ENCODE assay signal across 10 cellular contexts in genomic region chr7:47807756-47808155, GRCh38.
DNase-seq lines count a peak whose midpoint lies in the region; ATAC-seq and TF ChIP-seq lines count a peak whose summit lies in the region.
"Had no signal": no experiment of that assay in that cellular context is flagged by ENCODE, and none has a peak within 500 bp of the region (broad histone marks: within the 10 kb centered on the region; RNA-seq: fewer than 3 reads in every experiment).

No MANE protein-coding gene starts in this region.

- no peaks in the 10 kb centered on the region for H4K20me1 ChIP-seq in MM.1S (ENCODE audit: insufficient read depth, low read length)

- H3K4me3 ChIP-seq in left ventricle myocardium inferior = peak overlapping the region; percentile 15
- no peak overlapping the region for H3K4me3 ChIP-seq in heart right ventricle
- no peak overlapping the region for H3K4me3 ChIP-seq in MM.1S (ENCODE audit: low read length)
- no peak overlapping the region for H3K4me3 ChIP-seq in endodermal cell (ENCODE audit: low read length)
- peak overlapping the region in 3 of 4 donors; percentile 13 to 33 (median 14) for H3K4me3 ChIP-seq in upper lobe of left lung
- H3K4me3 ChIP-seq: body of pancreas had no signal

- no peaks in the 10 kb centered on the region for H3K9me2 ChIP-seq in MM.1S (replicated peaks; ENCODE audit: insufficient read depth, low read length)

- DNase-seq in left ventricle myocardium inferior = no peak
- no peak for DNase-seq in heart right ventricle
- DNase-seq in MM.1S = no peak
- DNase-seq in endodermal cell = peak; percentile 76
- no peak for DNase-seq in upper lobe of left lung
- DNase-seq in activated T-helper 2 cell treated with anti-CD3 and anti-CD28 coated beads, Interferon-gamma antibody, Interleukin-2, Interleukin-4, amounts not matched to agents 10 μg/mL and 5 μg/mL and 100 μg/mL, durations not matched to agents 14 hours and 24 hours and 36 hours (ENCODE audit: low spot score) = no peak
- no peak for DNase-seq in stimulated activated CD4-positive, alpha-beta T cell treated with anti-CD3 and anti-CD28 coated beads, Interleukin-4, amount 100 ng/mL, for 4 hours
- DNase-seq in NCI-H2196 treated with DMSO at 0.1 percent for 48 hours (lab: John Stamatoyannopoulos, UW; ENCODE audit: unreplicated experiment) = no peak
- DNase-seq: activated T-cell treated with anti-CD3 and anti-CD28 coated beads, Interleukin-2, amount 50 U/mL, for 4 hours had no signal

- no peak overlapping the region for H3K27ac Mint-ChIP-seq in endodermal cell
- no peak overlapping the region for H3K27ac Mint-ChIP-seq in activated T-helper 2 cell treated with anti-CD3 and anti-CD28 coated beads, Interferon-gamma antibody, Interleukin-2, Interleukin-4, amounts not matched to agents 10 μg/mL and 5 μg/mL and 100 μg/mL, durations not matched to agents 14 hours and 24 hours and 36 hours

- TF ChIP-seq CTCF in left ventricle myocardium inferior (IDR thresholded peaks at IDR 0.05; ENCODE audit: borderline replicate concordance) = no peak
- peak in 1 of 9 donors; percentile 21 for TF ChIP-seq CTCF in heart right ventricle (IDR thresholded peaks at IDR 0.05)
- TF ChIP-seq CTCF in MM.1S (IDR thresholded peaks at IDR 0.05; ENCODE audit: low read length) = peak; percentile 23
- peak; percentile 67 for TF ChIP-seq CTCF in endodermal cell (conservative IDR thresholded peaks at IDR 0.05)
- no peak for TF ChIP-seq CTCF in upper lobe of left lung (IDR thresholded peaks at IDR 0.05)

- peaks cover 15% of the 10 kb centered on the region for H3K4me1 ChIP-seq in left ventricle myocardium inferior
- H3K4me1 ChIP-seq in heart right ventricle = peaks cover 0 to 40% (median 6%) of the 10 kb centered on the region in 9 donors
- H3K4me1 ChIP-seq in MM.1S (ENCODE audit: low read length) = no peaks in the 10 kb centered on the region
- H3K4me1 ChIP-seq in endodermal cell (ENCODE audit: control insufficient read depth, insufficient read depth, low read length) = no peaks in the 10 kb centered on the region
- peaks cover 21 to 35% (median 21%) of the 10 kb centered on the region in 4 donors for H3K4me1 ChIP-seq in upper lobe of left lung

- H3K27ac ChIP-seq in left ventricle myocardium inferior (replicated peaks) = peak overlapping the region; percentile 66
- peak overlapping the region in 1 of 10 donors; percentile 65 for H3K27ac ChIP-seq in heart right ventricle
- H3K27ac ChIP-seq in MM.1S (ENCODE audit: low read length) = no peak overlapping the region
- no peak overlapping the region for H3K27ac ChIP-seq in endodermal cell (ENCODE audit: low read depth, low read length)
- peak overlapping the region in 2 of 4 donors; percentile 65 to 73 for H3K27ac ChIP-seq in upper lobe of left lung

- H3F3A ChIP-seq in MM.1S (ENCODE audit: insufficient read depth, low read length) = no peaks in the 10 kb centered on the region

- ATAC-seq in heart right ventricle (no peak), upper lobe of left lung (ENCODE audit: low FRiP score in 2 of 2) (peak in 1 of 2 donors; percentile 8)
- ATAC-seq: activated T-cell treated with anti-CD3 and anti-CD28 coated beads, Interleukin-2, amount 50 U/mL, for 4 hours; body of pancreas had no signal

- no peak overlapping the region for H3K4me3 Mint-ChIP-seq in endodermal cell
- no peak overlapping the region for H3K4me3 Mint-ChIP-seq in activated T-helper 2 cell treated with anti-CD3 and anti-CD28 coated beads, Interferon-gamma antibody, Interleukin-2, Interleukin-4, amounts not matched to agents 10 μg/mL and 5 μg/mL and 100 μg/mL, durations not matched to agents 14 hours and 24 hours and 36 hours (ENCODE audit: low read depth)
- H3K4me3 Mint-ChIP-seq: activated T-cell treated with anti-CD3 and anti-CD28 coated beads, Interleukin-2, amount 50 U/mL, for 4 hours had no signal

- H3K27me3 Mint-ChIP-seq in endodermal cell (ENCODE audit: insufficient read depth) = no peaks in the 10 kb centered on the region
- no peaks in the 10 kb centered on the region for H3K27me3 Mint-ChIP-seq in activated T-helper 2 cell treated with anti-CD3 and anti-CD28 coated beads, Interferon-gamma antibody, Interleukin-2, Interleukin-4, amounts not matched to agents 10 μg/mL and 5 μg/mL and 100 μg/mL, durations not matched to agents 14 hours and 24 hours and 36 hours (ENCODE audit: low read depth)

- no peak for TF ChIP-seq EP300 in upper lobe of left lung (IDR thresholded peaks at IDR 0.05)

- H3K9me3 Mint-ChIP-seq in endodermal cell = no peaks in the 10 kb centered on the region
- H3K9me3 Mint-ChIP-seq in activated T-helper 2 cell treated with anti-CD3 and anti-CD28 coated beads, Interferon-gamma antibody, Interleukin-2, Interleukin-4, amounts not matched to agents 10 μg/mL and 5 μg/mL and 100 μg/mL, durations not matched to agents 14 hours and 24 hours and 36 hours = no peaks in the 10 kb centered on the region
- H3K9me3 Mint-ChIP-seq: activated T-cell treated with anti-CD3 and anti-CD28 coated beads, Interleukin-2, amount 50 U/mL, for 4 hours had no signal

- no peaks in the 10 kb centered on the region for H3K36me3 Mint-ChIP-seq in endodermal cell (ENCODE audit: low read depth)
- H3K36me3 Mint-ChIP-seq in activated T-helper 2 cell treated with anti-CD3 and anti-CD28 coated beads, Interferon-gamma antibody, Interleukin-2, Interleukin-4, amounts not matched to agents 10 μg/mL and 5 μg/mL and 100 μg/mL, durations not matched to agents 14 hours and 24 hours and 36 hours (ENCODE audit: low read depth) = no peaks in the 10 kb centered on the region

- TF ChIP-seq POLR2A in upper lobe of left lung (IDR thresholded peaks at IDR 0.05) = no peak

- no peak overlapping the region for H2AFZ ChIP-seq in MM.1S (ENCODE audit: low read length)

- H3K4me2 ChIP-seq in MM.1S (ENCODE audit: low read depth, low read length) = no peak overlapping the region

- no peaks in the 10 kb centered on the region for H3K27me3 ChIP-seq in left ventricle myocardium inferior (ENCODE audit: low read depth)
- no peaks in the 10 kb centered on the region for H3K27me3 ChIP-seq in heart right ventricle
- H3K27me3 ChIP-seq in MM.1S (replicated peaks; ENCODE audit: insufficient read depth, low read length) = no peaks in the 10 kb centered on the region
- H3K27me3 ChIP-seq in endodermal cell (ENCODE audit: control insufficient read depth, insufficient read depth, low read length, poor library complexity, severe bottlenecking) = no peaks in the 10 kb centered on the region
- no peaks in the 10 kb centered on the region for H3K27me3 ChIP-seq in upper lobe of left lung
- H3K27me3 ChIP-seq: body of pancreas had no signal

- H3K9ac ChIP-seq in MM.1S (ENCODE audit: low read length) (no peak overlapping the region), endodermal cell (ENCODE audit: extremely low read depth, low read length, poor library complexity, severe bottlenecking) (no peak overlapping the region)

- 80 to 84% methylated on average over 5 of the region's 5 CpGs for WGBS in heart right ventricle, 2 donors
- 83 to 86% methylated on average over 2 to 5 of the region's 5 CpGs for WGBS in endodermal cell (ENCODE audit: insufficient coverage in 1 of 2, insufficient read length in 1 of 2), 2 experiments
- 59 to 83% methylated on average over 5 of the region's 5 CpGs for WGBS in upper lobe of left lung, 2 donors

- H3K4me1 Mint-ChIP-seq in endodermal cell = no peaks in the 10 kb centered on the region
- no peaks in the 10 kb centered on the region for H3K4me1 Mint-ChIP-seq in activated T-helper 2 cell treated with anti-CD3 and anti-CD28 coated beads, Interferon-gamma antibody, Interleukin-2, Interleukin-4, amounts not matched to agents 10 μg/mL and 5 μg/mL and 100 μg/mL, durations not matched to agents 14 hours and 24 hours and 36 hours (ENCODE audit: low read depth)

- peaks cover 7% of the 10 kb centered on the region for H3K36me3 ChIP-seq in left ventricle myocardium inferior
- peaks cover 0 to 17% (median 0%) of the 10 kb centered on the region in 9 donors for H3K36me3 ChIP-seq in heart right ventricle
- no peaks in the 10 kb centered on the region for H3K36me3 ChIP-seq in MM.1S (replicated peaks; ENCODE audit: insufficient read depth, low read length)
- H3K36me3 ChIP-seq in endodermal cell (ENCODE audit: control insufficient read depth, insufficient read depth, low read length) = no peaks in the 10 kb centered on the region
- no peaks in the 10 kb centered on the region for H3K36me3 ChIP-seq in upper lobe of left lung

- no peaks in the 10 kb centered on the region for H3K79me2 ChIP-seq in MM.1S (ENCODE audit: low read length)

- H3K9me3 ChIP-seq in left ventricle myocardium inferior (replicated peaks) (no peaks in the 10 kb centered on the region), heart right ventricle (no peaks in the 10 kb centered on the region), MM.1S (replicated peaks; ENCODE audit: insufficient read depth, low read length) (no peaks in the 10 kb centered on the region), endodermal cell (ENCODE audit: control insufficient read depth, low read length) (no peaks in the 10 kb centered on the region), upper lobe of left lung (no peaks in the 10 kb centered on the region)
- H3K9me3 ChIP-seq: body of pancreas had no signal

- intact Hi-C loops in left ventricle myocardium inferior (cut with micrococcal nuclease) = no loop called here
- intact Hi-C loops in heart right ventricle (cut with DNase I) = loop anchor here in 1 of 10 donors (10.0 kb wide), 1 partner anchor 297 kb away; no protein-coding TSS in a partner anchor
- intact Hi-C loops in activated T-helper 2 cell treated with anti-CD3 and anti-CD28 coated beads, Interferon-gamma antibody, Interleukin-2, Interleukin-4, amounts not matched to agents 10 μg/mL and 5 μg/mL and 100 μg/mL, durations not matched to agents 14 hours and 24 hours and 36 hours (cut with micrococcal nuclease) = no loop called here

Comparison
In these comparisons a context has a peak if more than half of its experiments do, and no peak if none do; other contexts are left out.
1. H3K4me3 ChIP-seq: peak in left ventricle myocardium inferior (single experiment) and upper lobe of left lung (3 of 4); none in heart right ventricle (0 of 10), MM.1S (single experiment) and endodermal cell (single experiment).
2. CTCF ChIP-seq: peak in MM.1S (single experiment) and endodermal cell (single experiment); none in left ventricle myocardium inferior (single experiment) and upper lobe of left lung (0 of 6).